In genomic region chr19:13841339-13842293, GRCh38 we compare ENCODE assay signal across 1 cellular context.
TF ChIP-seq lines count a peak whose summit lies in the region.

No MANE protein-coding gene starts in this region.

TF ChIP-seq in HCT116, 20 proteins besides CTCF, POLR2A, EP300 and RAD21 (continued from another document):
- TF ChIP-seq ZBTB33 (IDR thresholded peaks at IDR 0.05; ENCODE audit: extremely low read depth, insufficient replicate concordance, low read length) (no peak), MAX (IDR thresholded peaks at IDR 0.05) (no peak)
